In the genomic region with DNA sequence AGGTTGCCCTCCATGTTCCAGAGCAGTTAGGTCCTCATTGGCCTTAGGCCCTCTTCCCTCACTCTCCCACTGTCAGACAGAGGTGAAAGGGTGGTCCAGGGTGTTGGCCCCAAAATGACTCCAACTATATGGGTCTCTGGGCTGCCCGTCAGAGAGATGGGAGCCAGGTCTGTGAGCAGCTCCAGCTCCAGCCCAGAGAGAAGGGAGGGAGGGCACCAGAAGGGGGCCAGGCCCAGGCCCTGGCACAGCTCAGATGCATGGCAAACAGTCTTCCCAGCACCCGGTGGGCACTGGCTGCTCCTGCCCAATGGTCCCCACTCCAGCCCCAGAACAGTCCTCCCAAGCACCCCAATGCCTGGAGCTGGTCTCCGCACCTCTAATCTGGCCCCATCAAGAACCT, we compare ENCODE assay signal across 25 cellular contexts. TPM values are rescaled to one million over a fixed set of nuclear protein-coding genes. Genes with fewer than 3 reads are reported as not detected.
"Had no signal": no experiment of that assay in that cellular context is flagged by ENCODE, and none has a peak within 500 bp of the region (broad histone marks: within the 10 kb centered on the region; RNA-seq: fewer than 3 reads in every experiment).

No MANE protein-coding gene starts in this region.

- DNase-seq: activated CD8-positive, alpha-beta memory T cell treated with anti-CD3 and anti-CD28 coated beads, Interleukin-2, amount 50 U/mL, for 4 hours; activated effector memory CD4-positive, alpha-beta T cell treated with anti-CD3 and anti-CD28 coated beads, Interleukin-2, amount 50 U/mL, for 16 hours; activated T-cell treated with anti-CD3 and anti-CD28 coated beads, Interleukin-2, amount 50 U/mL, for 4 hours; endodermal cell; head of caudate nucleus; islet precursor cell; lower lobe of right lung; retina; stimulated activated CD4-positive, alpha-beta T cell treated with anti-CD3 and anti-CD28 coated beads, Interleukin-2, amount 100 ng/mL, for 48 hours; thyroid gland; upper lobe of right lung had no signal

- H3K4me3 Mint-ChIP-seq: activated CD4-positive, alpha-beta T cell treated with anti-CD3 and anti-CD28 coated beads, Interleukin-2, amount 10 ng/mL, durations not matched to agents 7 days and 5 days; activated naive CD4-positive, alpha-beta T cell treated with anti-CD3 and anti-CD28 coated beads, Interleukin-2, amount 10 ng/mL, durations not matched to agents 7 days and 5 days; central memory CD8-positive, alpha-beta T cell; endodermal cell had no signal

- H3K36me3 Mint-ChIP-seq: activated naive CD4-positive, alpha-beta T cell treated with anti-CD3 and anti-CD28 coated beads, Interleukin-2, amount 10 ng/mL, durations not matched to agents 7 days and 5 days; neural progenitor cell had no signal

- H3K9me3 Mint-ChIP-seq: activated CD4-positive, alpha-beta T cell treated with anti-CD3 and anti-CD28 coated beads, Interleukin-2, amount 10 ng/mL, durations not matched to agents 7 days and 5 days; activated naive CD4-positive, alpha-beta T cell treated with anti-CD3 and anti-CD28 coated beads, Interleukin-2, amount 10 ng/mL, durations not matched to agents 7 days and 5 days; activated T-cell treated with anti-CD3 and anti-CD28 coated beads, Interleukin-2, amount 50 U/mL, for 4 hours; central memory CD8-positive, alpha-beta T cell; endodermal cell; naive thymus-derived CD8-positive, alpha-beta T cell; neural progenitor cell; T-helper 2 cell treated with Interferon-gamma antibody and Interleukin-4, amounts not matched to agents 5 μg/mL and 100 μg/mL, for 36 hours had no signal

- H2AFZ ChIP-seq: neural progenitor cell had no signal

- H3K9me3 ChIP-seq: ascending aorta, gastroesophageal sphincter, lower lobe of right lung, thyroid gland, upper lobe of right lung had no signal

- H3K9ac ChIP-seq: neural progenitor cell had no signal

- ATAC-seq: gastroesophageal sphincter, SK-N-SH treated with all-trans-retinoic acid at 6 μM for 48 hours had no signal

- H3K36me3 ChIP-seq: ascending aorta, gastroesophageal sphincter, lower lobe of right lung, neural progenitor cell, thyroid gland, upper lobe of right lung had no signal

- H3K4me2 ChIP-seq: neural progenitor cell had no signal

- H3K4me3 ChIP-seq: ascending aorta, coronary artery, gastroesophageal sphincter, lower lobe of right lung, neural progenitor cell, thyroid gland, upper lobe of right lung had no signal

- H3K27ac ChIP-seq: ascending aorta, coronary artery, epithelial cell of prostate, gastroesophageal sphincter, lower lobe of right lung, neural progenitor cell, thyroid gland, upper lobe of right lung, VCaP had no signal

- H3K27ac Mint-ChIP-seq: activated CD4-positive, alpha-beta T cell treated with anti-CD3 and anti-CD28 coated beads, Interleukin-2, amount 10 ng/mL, durations not matched to agents 7 days and 5 days; activated naive CD4-positive, alpha-beta T cell treated with anti-CD3 and anti-CD28 coated beads, Interleukin-2, amount 10 ng/mL, durations not matched to agents 7 days and 5 days; endodermal cell; neural progenitor cell had no signal

RNA-seq across cellular contexts. Expression of a gene that starts 2.2 kb away (rescaled TPM):
- total RNA-seq: activated CD4-positive, alpha-beta T cell treated with anti-CD3 and anti-CD28 coated beads, Interleukin-2, amount 10 ng/mL, durations not matched to agents 7 days and 5 days; activated T-cell treated with anti-CD3 and anti-CD28 coated beads, Interleukin-2, amount 50 U/mL, for 4 hours; ascending aorta; lower lobe of right lung; naive thymus-derived CD8-positive, alpha-beta T cell; progenitor cell of endocrine pancreas; subcutaneous adipose tissue; upper lobe of right lung had no signal
- polyA plus RNA-seq: naive thymus-derived CD8-positive, alpha-beta T cell had no signal

RNA-seq across cellular contexts. Expression of a gene that starts 24.9 kb away (rescaled TPM):
- total RNA-seq: activated T-cell treated with anti-CD3 and anti-CD28 coated beads, Interleukin-2, amount 50 U/mL, for 4 hours had no signal
- polyA plus RNA-seq: naive thymus-derived CD8-positive, alpha-beta T cell had no signal

RNA-seq across cellular contexts. Expression of a gene that starts 33.1 kb away (rescaled TPM):
- total RNA-seq: activated CD4-positive, alpha-beta T cell treated with anti-CD3 and anti-CD28 coated beads, Interleukin-2, amount 10 ng/mL, durations not matched to agents 7 days and 5 days; naive thymus-derived CD8-positive, alpha-beta T cell had no signal
- polyA plus RNA-seq: naive thymus-derived CD8-positive, alpha-beta T cell had no signal
